25 cellular contexts compared by ENCODE assay signal in the genomic region with DNA sequence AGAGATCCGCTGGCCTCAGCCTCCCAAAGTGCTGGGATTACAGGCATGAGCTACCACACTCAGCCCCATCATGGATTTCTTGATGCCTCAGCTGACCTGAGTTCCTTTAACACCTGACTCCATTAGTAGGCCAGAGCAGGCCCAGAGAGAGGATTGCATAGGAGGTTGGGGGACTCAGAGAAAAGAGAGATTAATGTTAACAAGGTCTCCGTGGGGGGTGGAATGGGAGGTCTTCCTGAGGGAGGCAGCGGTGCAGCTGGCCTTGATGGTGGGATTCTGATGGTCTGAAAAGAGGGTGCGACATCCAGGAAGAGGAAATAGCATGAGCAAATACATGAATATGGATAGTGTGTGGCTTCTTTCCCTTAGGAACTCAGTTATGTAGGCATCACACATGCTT. TPM values are rescaled to one million over a fixed set of nuclear protein-coding genes. Genes with fewer than 3 reads are reported as not detected.
"Had no signal": no experiment of that assay in that cellular context is flagged by ENCODE, and none has a peak within 500 bp of the region (broad histone marks: within the 10 kb centered on the region; RNA-seq: fewer than 3 reads in every experiment).

No MANE protein-coding gene starts in this region.

- H3K9ac ChIP-seq: KMS-11 had no signal

- H3K4me1 Mint-ChIP-seq: IgD-negative memory B cell had no signal

- H3K27me3 ChIP-seq: SJSA1 had no signal

- H3K9me3 ChIP-seq: SJSA1 had no signal

- H3K27me3 Mint-ChIP-seq: IgD-negative memory B cell had no signal

- H3K36me3 ChIP-seq: SJSA1 had no signal

- H3K4me1 ChIP-seq: SJSA1 had no signal

- H3K4me2 ChIP-seq: KMS-11 had no signal

- H3K36me3 Mint-ChIP-seq: IgD-negative memory B cell had no signal

- H3K27ac ChIP-seq: KMS-11, SJSA1, SK-N-MC had no signal

- H3K27ac Mint-ChIP-seq: IgD-negative memory B cell had no signal

- FAIRE-seq: K562, RCC 7860 had no signal

- H3K4me3 ChIP-seq: K562, SJSA1, SK-N-MC had no signal

- ATAC-seq: K562 had no signal

- H3K9me3 Mint-ChIP-seq: IgD-negative memory B cell had no signal

- DNase-seq: Kasumi-1, MM.1S, NCI-H1092 treated with DMSO at 0.1 percent for 48 hours, NCI-H1436, NCI-H187, NCI-H2029, NCI-H2081 treated with DMSO at 0.1 percent for 48 hours, NCI-H2171, NCI-H226, NCI-H446, NCI-H510A, NCI-H524 treated with DMSO at 0.1 percent for 48 hours, NCI-H69, NCI-H774, Right ventricle myocardium superior, RPMI8226, SIG-M5 had no signal

- H3K4me3 Mint-ChIP-seq: IgD-negative memory B cell had no signal

RNA-seq across cellular contexts. Expression of a gene that starts 9.9 kb away (rescaled TPM):
- total RNA-seq: HT1080, M059J, SJSA1 had no signal
- polyA plus RNA-seq: IgD-negative memory B cell had no signal
